In genomic region chr4:87973283-87974169, GRCh38 we compare ENCODE assay signal across 8 cellular contexts. TPM values are rescaled to one million over a fixed set of nuclear protein-coding genes. Genes with fewer than 3 reads are reported as not detected.
DNase-seq lines count a peak whose midpoint lies in the region; ATAC-seq and TF ChIP-seq lines count a peak whose summit lies in the region.

No MANE protein-coding gene starts in this region.

- H3K9ac ChIP-seq in fibroblast of lung (ENCODE audit: insufficient read depth, low read length): no peak overlapping the region

- H3K36me3 Mint-ChIP-seq in naive thymus-derived CD4-positive, alpha-beta T cell: no peaks in the 10 kb centered on the region

- H3K4me3 Mint-ChIP-seq in naive thymus-derived CD4-positive, alpha-beta T cell: no peak overlapping the region

- CTCF ChIA-PET in naive thymus-derived CD4-positive, alpha-beta T cell (lab: Charles Lee): interaction anchor here (0.7 kb wide), 2 partner anchors 10 to 32 kb away, joined by 3 read pairs; no protein-coding TSS in a partner anchor

- DNase-seq in C1 segment of cervical spinal cord (lab: John Stamatoyannopoulos, UW) (peak in 10 of 14 donors; percentile 9 to 82 (median 52)), NCI-H226 (peak; percentile 96), fibroblast of lung (ENCODE audit: low read depth in 2 of 2) (peak; percentile 71 to 95), upper lobe of right lung (no peak)
- peak; percentile 57 for DNase-seq in activated CD4-positive, alpha-beta T cell treated with anti-CD3 and anti-CD28 coated beads for 48 hours
- peak in 3 of 9 donors; percentile 13 to 29 (median 17) for DNase-seq in naive thymus-derived CD4-positive, alpha-beta T cell

- H3K9me3 ChIP-seq in fibroblast of lung (ENCODE audit: control insufficient read depth, insufficient read depth, low read depth, low read length): no peaks in the 10 kb centered on the region
- no peaks in the 10 kb centered on the region for H3K9me3 ChIP-seq in naive thymus-derived CD4-positive, alpha-beta T cell (ENCODE audit: control insufficient read depth in 2 of 3, low read length in 3 of 3)
- no peaks in the 10 kb centered on the region for H3K9me3 ChIP-seq in upper lobe of right lung

- POLR2A ChIA-PET in naive thymus-derived CD4-positive, alpha-beta T cell (lab: Charles Lee): no interaction called here

- H3K4me2 ChIP-seq in fibroblast of lung (ENCODE audit: extremely low read depth, insufficient read depth, low read length): no peak overlapping the region

- peak; percentile 86 for ATAC-seq in GM18858 (IDR thresholded peaks at IDR 0.05; ENCODE audit: unreplicated experiment)
- ATAC-seq in HG03103 (IDR thresholded peaks at IDR 0.05; ENCODE audit: low read depth, unreplicated experiment): peak; percentile 82
- ATAC-seq in naive thymus-derived CD4-positive, alpha-beta T cell: peak; percentile 76
- ATAC-seq in upper lobe of right lung: peak; percentile 83

- no peaks in the 10 kb centered on the region for H3K79me2 ChIP-seq in fibroblast of lung (ENCODE audit: control insufficient read depth, insufficient read depth, low read length)

- H3K27me3 ChIP-seq in fibroblast of lung (ENCODE audit: control insufficient read depth, insufficient read depth, low read length) (no peaks in the 10 kb centered on the region), upper lobe of right lung (peaks cover 6% of the 10 kb centered on the region)
- H3K27me3 ChIP-seq in naive thymus-derived CD4-positive, alpha-beta T cell (ENCODE audit: control insufficient read depth in 2 of 2, insufficient read depth in 2 of 2, low read length in 2 of 2): peaks cover 0 to 2% of the 10 kb centered on the region in 2 donors

- peaks cover 44 to 63% (median 56%) of the 10 kb centered on the region in 5 donors for H3K27me3 Mint-ChIP-seq in naive thymus-derived CD4-positive, alpha-beta T cell

- no peak overlapping the region for H3K27ac Mint-ChIP-seq in naive thymus-derived CD4-positive, alpha-beta T cell

- H3K9me3 Mint-ChIP-seq in naive thymus-derived CD4-positive, alpha-beta T cell: no peaks in the 10 kb centered on the region

- H3K4me3 ChIP-seq in fibroblast of lung (replicated peaks in 1 of 4; ENCODE audit: control extremely low read depth in 1 of 4, insufficient read depth in 1 of 4, low read depth in 3 of 4, low read length in 4 of 4) (peak overlapping the region in 1 of 4 experiments; percentile 39), upper lobe of right lung (no peak overlapping the region)
- no peak overlapping the region for H3K4me3 ChIP-seq in naive thymus-derived CD4-positive, alpha-beta T cell (ENCODE audit: low read length)

- peaks cover 0 to 14% (median 6%) of the 10 kb centered on the region in 7 donors for H3K4me1 Mint-ChIP-seq in naive thymus-derived CD4-positive, alpha-beta T cell

- intact Hi-C loops in naive thymus-derived CD4-positive, alpha-beta T cell (cut with micrococcal nuclease): loop anchor here (1.0 to 5.0 kb wide), 4 partner anchors 120 to 295 kb away; no protein-coding TSS in a partner anchor
- intact Hi-C loops in upper lobe of right lung (cut with DNase I): loop anchor here (10.0 kb wide), 1 partner anchor 119 kb away; no protein-coding TSS in a partner anchor

- peaks cover 2% of the 10 kb centered on the region for H3K4me1 ChIP-seq in fibroblast of lung (ENCODE audit: control insufficient read depth, extremely low read depth, insufficient read depth, low read length)
- H3K4me1 ChIP-seq in naive thymus-derived CD4-positive, alpha-beta T cell (ENCODE audit: control insufficient read depth in 2 of 2, insufficient read depth in 2 of 2, low read length in 2 of 2): peaks cover 5 to 7% of the 10 kb centered on the region in 2 donors
- peaks cover 4% of the 10 kb centered on the region for H3K4me1 ChIP-seq in upper lobe of right lung

- no peaks in the 10 kb centered on the region for H4K20me1 ChIP-seq in fibroblast of lung (ENCODE audit: control insufficient read depth, extremely low read depth, insufficient read depth, low read length)

- peak overlapping the region; percentile 39 for H2AFZ ChIP-seq in fibroblast of lung (ENCODE audit: low read length)

- H3K36me3 ChIP-seq in fibroblast of lung (ENCODE audit: control insufficient read depth, insufficient read depth, low read length) (no peaks in the 10 kb centered on the region), upper lobe of right lung (no peaks in the 10 kb centered on the region)
- no peaks in the 10 kb centered on the region for H3K36me3 ChIP-seq in naive thymus-derived CD4-positive, alpha-beta T cell (ENCODE audit: control insufficient read depth in 2 of 3, insufficient read depth in 3 of 3, low read length in 3 of 3)

- TF ChIP-seq CTCF in fibroblast of lung (conservative IDR thresholded peaks at IDR 0.05 in 1 of 2, IDR thresholded peaks at IDR 0.05 in 1 of 2; ENCODE audit: low read depth in 1 of 2, low read length in 2 of 2) (peak; percentile 77 to 82), upper lobe of right lung (IDR thresholded peaks at IDR 0.05) (peak; percentile 82)

- H3K27ac ChIP-seq in fibroblast of lung (ENCODE audit: insufficient read depth, low read length) (peak overlapping the region; percentile 51), upper lobe of right lung (no peak overlapping the region)
- no peak overlapping the region for H3K27ac ChIP-seq in naive thymus-derived CD4-positive, alpha-beta T cell (ENCODE audit: low read depth, low read length)

RNA-seq across cellular contexts. Expression of gene SPP1, which starts 2.0 kb away (rescaled TPM):
- total RNA-seq in fibroblast of lung: 0.17 and 0.26 TPM in 2 replicates
- 0.59 and 1.5 TPM in 2 replicates for polyA plus RNA-seq in fibroblast of lung
- 0.45 and 1.1 TPM in 2 replicates for polyA plus RNA-seq in fibroblast of lung (2012)
- polyA minus RNA-seq in fibroblast of lung (ENCODE audit: low replicate concordance): 2.0 TPM in 1 of 2 replicates, not detected in the other
- 10 to 100 TPM in 2 of 5 experiments, 1 to 10 TPM in 1, not detected in 2; 1.6 to 28.5 (median 21.6) TPM for total RNA-seq in naive thymus-derived CD4-positive, alpha-beta T cell
- not detected for polyA plus RNA-seq in naive thymus-derived CD4-positive, alpha-beta T cell
- total RNA-seq in upper lobe of right lung: 45.4 TPM

RNA-seq across cellular contexts. Expression of gene PKD2, which starts 33.9 kb away (rescaled TPM):
- total RNA-seq in fibroblast of lung (101 and 109 TPM in 2 replicates), upper lobe of right lung (37.8 TPM)
- polyA plus RNA-seq in fibroblast of lung: 61.5 and 158 TPM in 2 replicates
- polyA plus RNA-seq in fibroblast of lung (2012): 50.8 and 119 TPM in 2 replicates
- polyA minus RNA-seq in fibroblast of lung (ENCODE audit: low replicate concordance): 30.5 and 43.4 TPM in 2 replicates
- total RNA-seq in naive thymus-derived CD4-positive, alpha-beta T cell: 10 to 100 TPM in 1 of 5 experiments, 1 to 10 TPM in 4; 4.9 to 16.1 (median 6.8) TPM
- polyA plus RNA-seq in naive thymus-derived CD4-positive, alpha-beta T cell: 1 to 10 TPM; 2.7 to 7.1 TPM
